ENCODE assay signal across 25 cellular contexts in the genomic region with DNA sequence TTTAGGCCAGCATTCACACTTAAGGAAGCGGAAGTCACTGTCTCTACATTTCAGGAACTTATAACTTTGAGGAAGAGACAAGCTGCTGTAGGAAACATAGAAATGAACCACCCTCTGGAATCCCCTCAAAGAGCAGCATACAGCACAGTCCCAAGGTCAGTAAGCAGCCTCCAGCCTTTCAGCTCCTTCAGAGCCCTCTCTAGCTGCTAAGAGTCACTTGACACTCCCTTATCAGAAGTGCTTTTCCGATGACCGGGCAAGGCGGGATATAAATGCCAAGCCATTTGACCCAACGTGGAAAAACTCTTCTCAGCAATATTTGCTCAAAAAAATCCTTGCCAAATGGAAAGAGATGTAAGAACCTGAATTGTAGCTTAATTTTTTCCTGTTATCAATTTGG.
"Had no signal": no experiment of that assay in that cellular context is flagged by ENCODE, and none has a peak within 500 bp of the region (broad histone marks: within the 10 kb centered on the region; RNA-seq: fewer than 3 reads in every experiment).

No MANE protein-coding gene starts in this region.

- DNase-seq: activated CD4-positive, alpha-beta memory T cell treated with anti-CD3 and anti-CD28 coated beads, Interleukin-2, amount 10 ng/mL, durations not matched to agents 7 days and 5 days; activated CD4-positive, alpha-beta T cell treated with anti-CD3 and anti-CD28 coated beads for 1 hour; activated CD4-positive, alpha-beta T cell treated with anti-CD3 and anti-CD28 coated beads for 4 hours; activated CD4-positive, alpha-beta T cell treated with anti-CD3 and anti-CD28 coated beads, Interleukin-2, amount 10 ng/mL, durations not matched to agents 7 days and 5 days; activated CD4-positive, alpha-beta T cell treated with anti-CD3 and anti-CD28 coated beads, Interleukin-2, amount 50 U/mL, for 4 hours; activated CD8-positive, alpha-beta memory T cell treated with anti-CD3 and anti-CD28 coated beads, Interleukin-2, amount 50 U/mL, for 48 hours; activated gamma-delta T cell; activated naive CD4-positive, alpha-beta T cell; activated naive CD4-positive, alpha-beta T cell treated with anti-CD3 and anti-CD28 coated beads, Interleukin-2, amount 10 ng/mL, durations not matched to agents 7 days and 5 days; activated T-cell treated with anti-CD3 and anti-CD28 coated beads for 4 hours; activated T-cell treated with anti-CD3 and anti-CD28 coated beads, Interleukin-2, amount 50 U/mL, for 24 hours; activated T-cell treated with anti-CD3 and anti-CD28 coated beads, Interleukin-2, amount 50 U/mL, for 72 hours; amniotic stem cell; anterior cingulate cortex; brain microvascular endothelial cell; dorsolateral prefrontal cortex; effector memory CD4-positive, alpha-beta T cell; endodermal cell; foreskin melanocyte; T-helper 2 cell had no signal

- H3K4me3 ChIP-seq: coronary artery, dorsolateral prefrontal cortex, gastroesophageal sphincter had no signal

- H3K4me1 ChIP-seq: gastroesophageal sphincter had no signal

- H3K36me3 ChIP-seq: brain microvascular endothelial cell, gastroesophageal sphincter had no signal

- H3K9me3 ChIP-seq: gastroesophageal sphincter had no signal

- H3K27me3 ChIP-seq: brain microvascular endothelial cell, gastroesophageal sphincter had no signal

- H3K27ac ChIP-seq: brain microvascular endothelial cell, coronary artery, dorsolateral prefrontal cortex, gastroesophageal sphincter, VCaP had no signal

- ATAC-seq: activated T-cell treated with anti-CD3 and anti-CD28 coated beads, Interleukin-2, amount 50 U/mL, for 72 hours; esophagus mucosa; gastroesophageal sphincter; WTC11 had no signal
